In the genomic region with DNA sequence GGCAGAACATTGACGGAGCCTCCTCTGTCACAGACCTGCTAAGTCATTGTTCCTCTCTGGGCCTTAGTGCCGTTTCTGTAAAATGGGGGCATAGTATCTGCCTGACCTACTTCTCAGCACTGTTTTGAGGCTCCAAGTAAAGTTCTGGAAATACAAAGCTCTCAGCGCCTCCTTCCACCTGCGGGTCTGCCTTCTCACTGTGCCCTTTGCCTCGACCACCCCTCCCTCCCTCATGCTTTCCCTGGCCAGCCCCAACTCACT, we compare ENCODE assay signal across 12 cellular contexts. TPM values are rescaled to one million over a fixed set of nuclear protein-coding genes. Genes with fewer than 3 reads are reported as not detected.
A peak's percentile ranks its signal among the peaks of the same experiment; 100 is the strongest.
DNase-seq lines count a peak whose midpoint lies in the region; ATAC-seq, FAIRE-seq and TF ChIP-seq lines count a peak whose summit lies in the region.
"Had no signal": no experiment of that assay in that cellular context is flagged by ENCODE, and none has a peak within 500 bp of the region (broad histone marks: within the 10 kb centered on the region; RNA-seq: fewer than 3 reads in every experiment).

No MANE protein-coding gene starts in this region.

- no peaks in the 10 kb centered on the region for H3K36me3 ChIP-seq in HUES48 (ENCODE audit: control insufficient read depth, insufficient read depth, low read length)
- H3K36me3 ChIP-seq in lung (ENCODE audit: control insufficient read depth in 2 of 2, insufficient read depth in 2 of 2, low read length in 2 of 2): no peaks in the 10 kb centered on the region
- no peaks in the 10 kb centered on the region for H3K36me3 ChIP-seq in small intestine (ENCODE audit: control insufficient read depth in 2 of 2, insufficient read depth in 2 of 2, low read length in 2 of 2)

- FAIRE-seq in small intestine (lab: Jason Lieb, UNC): no peak

- H3K27me3 ChIP-seq in HUES48 (ENCODE audit: control insufficient read depth, insufficient read depth, low read length) (no peaks in the 10 kb centered on the region), lung (ENCODE audit: control insufficient read depth, insufficient read depth) (no peaks in the 10 kb centered on the region), small intestine (ENCODE audit: control insufficient read depth in 2 of 2, insufficient read depth in 2 of 2, low read length in 2 of 2) (no peaks in the 10 kb centered on the region)
- H3K27me3 ChIP-seq: foreskin keratinocyte had no signal

- ATAC-seq in lung (ENCODE audit: insufficient read depth, low FRiP score): no peak
- ATAC-seq: PC-3 had no signal

- H3K27ac Mint-ChIP-seq in activated CD4-positive, alpha-beta T cell treated with anti-CD3 and anti-CD28 coated beads, Interleukin-2, amount 10 ng/mL, durations not matched to agents 24 days and 14 days: no peak overlapping the region

- 0 out of 2 replicates have a peak overlapping the region, but pooled peaks have one; percentile 44 for H3K9ac ChIP-seq in HUES48 (ENCODE audit: low read depth, low read length)

- H3K4me3 Mint-ChIP-seq in activated CD4-positive, alpha-beta T cell treated with anti-CD3 and anti-CD28 coated beads, Interleukin-2, amount 10 ng/mL, durations not matched to agents 24 days and 14 days: no peak overlapping the region

- no peaks in the 10 kb centered on the region for H3K9me3 Mint-ChIP-seq in activated CD4-positive, alpha-beta T cell treated with anti-CD3 and anti-CD28 coated beads, Interleukin-2, amount 10 ng/mL, durations not matched to agents 24 days and 14 days

- no peaks in the 10 kb centered on the region for H3K36me3 Mint-ChIP-seq in activated CD4-positive, alpha-beta T cell treated with anti-CD3 and anti-CD28 coated beads, Interleukin-2, amount 10 ng/mL, durations not matched to agents 24 days and 14 days (ENCODE audit: low read depth)

- H3K9me3 ChIP-seq in HUES48 (ENCODE audit: control insufficient read depth, insufficient read depth, low read length): no peaks in the 10 kb centered on the region
- H3K9me3 ChIP-seq in lung (ENCODE audit: control insufficient read depth in 2 of 2, insufficient read depth in 1 of 2, low read length in 1 of 2): no peaks in the 10 kb centered on the region
- H3K9me3 ChIP-seq in small intestine (ENCODE audit: control insufficient read depth, low read depth): no peaks in the 10 kb centered on the region

- peaks cover 19% of the 10 kb centered on the region for H3K4me1 ChIP-seq in HUES48 (ENCODE audit: control insufficient read depth, insufficient read depth, low read length)
- peaks cover 0 to 5% of the 10 kb centered on the region in 2 donors for H3K4me1 ChIP-seq in lung (ENCODE audit: control insufficient read depth in 2 of 2, insufficient read depth in 2 of 2, low read length in 2 of 2)
- H3K4me1 ChIP-seq in small intestine (ENCODE audit: control insufficient read depth in 2 of 2, insufficient read depth in 1 of 2, low read depth in 1 of 2, low read length in 1 of 2): peaks cover 0 to 8% of the 10 kb centered on the region in 2 donors

- H3K4me3 ChIP-seq in HUES48 (ENCODE audit: low read depth, low read length): no peak overlapping the region
- no peak overlapping the region for H3K4me3 ChIP-seq in lung
- no peak overlapping the region for H3K4me3 ChIP-seq in skin epidermis
- H3K4me3 ChIP-seq in small intestine (ENCODE audit: low read depth in 1 of 2, low read length in 2 of 2): no peak overlapping the region

- no peak for TF ChIP-seq CTCF in lung (IDR thresholded peaks at IDR 0.05; ENCODE audit: control extremely low read depth, extremely low read depth)

- H3K27me3 Mint-ChIP-seq in activated CD4-positive, alpha-beta T cell treated with anti-CD3 and anti-CD28 coated beads, Interleukin-2, amount 10 ng/mL, durations not matched to agents 24 days and 14 days: peaks cover 2% of the 10 kb centered on the region

- 69 to 78% methylated on average over 5 of the region's 5 CpGs for WGBS in lung, 2 donors
- 37 to 51% (median 50%) methylated on average over 5 of the region's 5 CpGs for WGBS in small intestine, 3 donors

- H3K27ac ChIP-seq in HUES48 (ENCODE audit: low read depth, low read length): peak overlapping the region; percentile 78
- H3K27ac ChIP-seq in caudate nucleus (ENCODE audit: low read depth, low read length): peak overlapping the region; percentile 96
- H3K27ac ChIP-seq in lung (ENCODE audit: low read depth in 1 of 2, low read length in 1 of 2): peak overlapping the region; percentile 85 to 91
- H3K27ac ChIP-seq in skin epidermis: peak overlapping the region in 20 of 21 experiments; percentile 74 to 92 (median 88)
- peak overlapping the region in 1 of 2 donors; percentile 93 for H3K27ac ChIP-seq in small intestine (ENCODE audit: low read depth in 1 of 2, low read length in 1 of 2)

- peaks cover 7% of the 10 kb centered on the region for H3K4me1 Mint-ChIP-seq in activated CD4-positive, alpha-beta T cell treated with anti-CD3 and anti-CD28 coated beads, Interleukin-2, amount 10 ng/mL, durations not matched to agents 24 days and 14 days

- intact Hi-C loops in activated CD4-positive, alpha-beta T cell treated with anti-CD3 and anti-CD28 coated beads, Interleukin-2, amount 10 ng/mL, durations not matched to agents 24 days and 14 days (cut with micrococcal nuclease): no loop called here

- DNase-seq in caudate nucleus (lab: John Stamatoyannopoulos, UW) (no peak), lung (ENCODE audit: low spot score) (no peak), SW480 (ENCODE audit: low spot score) (no peak), NCI-H2029 treated with DMSO at 0.1 percent for 48 hours (lab: John Stamatoyannopoulos, UW) (no peak), small intestine (no peak)
- no peak for DNase-seq in activated CD4-positive, alpha-beta T cell treated with anti-CD3 and anti-CD28 coated beads, Interleukin-2, amount 10 ng/mL, durations not matched to agents 24 days and 14 days
- DNase-seq: activated CD8-positive, alpha-beta memory T cell treated with anti-CD3 and anti-CD28 coated beads, Interleukin-2, amount 50 U/mL, for 4 hours; NCI-H1694 treated with DMSO at 0.1 percent for 48 hours; PC-3 had no signal

RNA-seq across cellular contexts. Expression of gene WASF2, which starts 15.4 kb away (rescaled TPM):
- total RNA-seq in lung: 100 to 1,000 TPM in 1 of 2 donors, 10 to 100 TPM in 1; 47.9 to 136 TPM
- 10 to 100 TPM; 27.3 to 51.0 TPM for polyA plus RNA-seq in lung
- total RNA-seq in activated CD4-positive, alpha-beta T cell treated with anti-CD3 and anti-CD28 coated beads, Interleukin-2, amount 10 ng/mL, durations not matched to agents 24 days and 14 days: 109 TPM in 2 replicates
- 10 to 100 TPM; 19.5 to 49.3 (median 20.5) TPM for polyA plus RNA-seq in small intestine
